ENCODE assay signal across 1 cellular context in genomic region chr11:34667810-34668582, GRCh38.
TF ChIP-seq lines count a peak whose summit lies in the region.

No MANE protein-coding gene starts in this region.

TF ChIP-seq in K562, 482 proteins besides CTCF, POLR2A, EP300 and RAD21 (continued from another document):
- TF ChIP-seq MEIS2 (IDR thresholded peaks at IDR 0.05; ENCODE audit: partially characterized antibody): peak; percentile 60
- TF ChIP-seq PCBP1 (IDR thresholded peaks at IDR 0.05; ENCODE audit: low read depth, low read length, poor library complexity, severe bottlenecking): no peak
- TF ChIP-seq PCBP2 (IDR thresholded peaks at IDR 0.05; ENCODE audit: low read depth, low read length, poor library complexity, severe bottlenecking): no peak
- TF ChIP-seq ARHGAP35 (IDR thresholded peaks at IDR 0.05; ENCODE audit: partially characterized antibody): peak; percentile 14
- no peak for TF ChIP-seq RBFOX2 (IDR thresholded peaks at IDR 0.05; ENCODE audit: low read depth, low read length)
